ENCODE assay signal across 8 cellular contexts in the genomic region with DNA sequence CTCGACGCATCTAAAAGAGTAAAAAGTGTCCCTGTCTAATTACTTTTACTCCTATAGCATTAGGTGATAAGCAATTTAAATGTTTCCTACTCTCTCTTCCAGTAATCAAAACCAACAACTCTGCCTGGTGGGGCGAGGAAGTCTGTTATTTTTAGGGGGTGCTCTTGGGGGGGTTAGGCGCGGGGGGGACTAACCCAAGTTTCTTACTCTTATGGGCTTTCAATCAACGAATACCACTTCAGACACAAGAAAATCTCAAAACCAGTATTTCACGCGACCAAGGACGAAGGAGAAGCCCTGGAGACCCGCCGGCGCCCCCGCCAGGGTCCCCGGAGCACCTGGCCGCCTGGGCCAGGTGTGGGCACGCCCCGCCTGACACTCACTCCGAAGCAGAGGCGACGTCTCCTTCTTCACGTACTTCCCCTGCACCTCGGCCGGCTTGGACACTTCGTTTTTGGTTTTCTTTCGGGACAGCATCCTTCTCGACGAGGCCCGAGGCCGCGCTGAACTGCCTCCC. TPM values are rescaled to one million over a fixed set of nuclear protein-coding genes. Genes with fewer than 3 reads are reported as not detected.
DNase-seq lines count a peak whose midpoint lies in the region; ATAC-seq and TF ChIP-seq lines count a peak whose summit lies in the region.

No MANE protein-coding gene starts in this region.

- H3K9me3 ChIP-seq in WERI-Rb-1 (ENCODE audit: severe bottlenecking) (no peaks in the 10 kb centered on the region), neutrophil (no peaks in the 10 kb centered on the region)

- TF ChIP-seq CTCF in WERI-Rb-1 (IDR thresholded peaks at IDR 0.05; ENCODE audit: low read depth, low read length) (no peak), epithelial cell of proximal tubule (conservative IDR thresholded peaks at IDR 0.05; ENCODE audit: low read depth, low read length) (no peak), neutrophil (IDR thresholded peaks at IDR 0.05) (no peak)

- peaks cover under 1% of the 10 kb centered on the region for H3K36me3 ChIP-seq in WERI-Rb-1
- no peaks in the 10 kb centered on the region for H3K36me3 ChIP-seq in neutrophil

- peaks cover 14 to 21% of the 10 kb centered on the region in 2 experiments for H3K4me1 ChIP-seq in neutrophil (ENCODE audit: control insufficient read depth in 1 of 2, insufficient read depth in 1 of 2, low read depth in 1 of 2, low read length in 1 of 2)

- H3K27ac ChIP-seq in WERI-Rb-1 (peak overlapping the region; percentile 92), neutrophil (peak overlapping the region; percentile 48)

- H3K27me3 ChIP-seq in WERI-Rb-1 (ENCODE audit: insufficient read depth, low read depth, severe bottlenecking) (no peaks in the 10 kb centered on the region), neutrophil (peaks cover 34% of the 10 kb centered on the region)

- peak; percentile 42 for ATAC-seq in GM19328 (IDR thresholded peaks at IDR 0.05; ENCODE audit: unreplicated experiment)
- ATAC-seq in HG03354 (IDR thresholded peaks at IDR 0.05; ENCODE audit: poor library complexity, severe bottlenecking, unreplicated experiment): peak; percentile 57

- peak; percentile 57 for DNase-seq in D341Med (ENCODE audit: low spot score)
- DNase-seq in WERI-Rb-1: peak; percentile 41
- no peak for DNase-seq in epithelial cell of proximal tubule (ENCODE audit: low read depth)
- DNase-seq in DMS53 (lab: John Stamatoyannopoulos, UW): no peak
- DNase-seq in cerebellum (ENCODE audit: low spot score): no peak

- H3K4me3 ChIP-seq in WERI-Rb-1 (ENCODE audit: low read depth, low read length) (peak overlapping the region; percentile 79), epithelial cell of proximal tubule (ENCODE audit: low read depth, low read length) (peak overlapping the region; percentile 77), neutrophil (ENCODE audit: low read depth in 1 of 2, low read length in 1 of 2) (peak overlapping the region; percentile 62 to 66)

RNA-seq across cellular contexts. Expression of a gene that starts 0.6 kb away (rescaled TPM):
- total RNA-seq in epithelial cell of proximal tubule (29.0 and 32.6 TPM in 2 replicates), cerebellum (17.2 TPM)

Comparison
In these comparisons a context has a peak if more than half of its experiments do, and no peak if none do; other contexts are left out.
1. DNase-seq: peak in D341Med (single experiment) and WERI-Rb-1 (single experiment); none in epithelial cell of proximal tubule (single experiment), DMS53 (single experiment) and cerebellum (single experiment).
2. Peak in every context shown above with its lines, with median percentiles within 50 percentile points of each other: H3K4me3 ChIP-seq.